ENCODE assay signal across 29 cellular contexts in genomic region chr12:52557481-52557880, GRCh38. TPM values are rescaled to one million over a fixed set of nuclear protein-coding genes. Genes with fewer than 3 reads are reported as not detected.
A peak's percentile ranks its signal among the peaks of the same experiment; 100 is the strongest.
DNase-seq lines count a peak whose midpoint lies in the region; ATAC-seq, FAIRE-seq and TF ChIP-seq lines count a peak whose summit lies in the region.
"Had no signal": no experiment of that assay in that cellular context is flagged by ENCODE, and none has a peak within 500 bp of the region (broad histone marks: within the 10 kb centered on the region; RNA-seq: fewer than 3 reads in every experiment).

No MANE protein-coding gene starts in this region.

- peaks cover 30% of the 10 kb centered on the region for H3K27me3 Mint-ChIP-seq in T-helper 2 cell treated with Interferon-gamma antibody and Interleukin-4, amounts not matched to agents 5 μg/mL and 100 μg/mL, for 36 hours (ENCODE audit: low read depth)
- H3K27me3 Mint-ChIP-seq in endodermal cell (ENCODE audit: insufficient read depth) = peaks cover 23% of the 10 kb centered on the region
- no peaks in the 10 kb centered on the region for H3K27me3 Mint-ChIP-seq in natural killer cell treated with Interleukin-12 subunit alpha and Interleukin-12 subunit beta and Interleukin-15 and Interleukin-18, amount 100 ng/mL, for 72 hours

- TF ChIP-seq CTCF in endodermal cell (conservative IDR thresholded peaks at IDR 0.05) = no peak

- FAIRE-seq in H54 (lab: Jason Lieb, UNC) = no peak
- FAIRE-seq: A549, GM12891, GM18507 had no signal

- H3K9ac ChIP-seq in endodermal cell (ENCODE audit: extremely low read depth, low read length, poor library complexity, severe bottlenecking) = no peak overlapping the region
- H3K9ac ChIP-seq: BLaER1 treated with 17β-estradiol and CSF1 and Interleukin-3, amounts not matched to agents 10 nM and 100 nM had no signal

- no peaks in the 10 kb centered on the region for H3K36me3 ChIP-seq in endodermal cell (ENCODE audit: control insufficient read depth, insufficient read depth, low read length)
- H3K36me3 ChIP-seq: BE2C; BLaER1 treated with 17β-estradiol and CSF1 and Interleukin-3, amounts not matched to agents 10 nM and 100 nM; HAP-1 had no signal

- H3K4me3 Mint-ChIP-seq in T-helper 2 cell treated with Interferon-gamma antibody and Interleukin-4, amounts not matched to agents 5 μg/mL and 100 μg/mL, for 36 hours = no peak overlapping the region
- H3K4me3 Mint-ChIP-seq in endodermal cell = no peak overlapping the region
- H3K4me3 Mint-ChIP-seq in natural killer cell treated with Interleukin-12 subunit alpha and Interleukin-12 subunit beta and Interleukin-15 and Interleukin-18, amount 100 ng/mL, for 72 hours = peak overlapping the region; percentile 37
- peak overlapping the region; percentile 0 for H3K4me3 Mint-ChIP-seq in stimulated activated effector memory CD8-positive, alpha-beta T cell treated with anti-CD3 and anti-CD28 coated beads, Interleukin-12 subunit alpha, Interleukin-12 subunit beta, amount 100 ng/mL, for 72 hours
- H3K4me3 Mint-ChIP-seq: CD14-positive monocyte; CD4-positive, alpha-beta T cell; GM23338; HFFc6 had no signal

- no peaks in the 10 kb centered on the region for H3K36me3 Mint-ChIP-seq in T-helper 2 cell treated with Interferon-gamma antibody and Interleukin-4, amounts not matched to agents 5 μg/mL and 100 μg/mL, for 36 hours (ENCODE audit: low read depth)
- H3K36me3 Mint-ChIP-seq in endodermal cell (ENCODE audit: low read depth) = no peaks in the 10 kb centered on the region
- no peaks in the 10 kb centered on the region for H3K36me3 Mint-ChIP-seq in natural killer cell treated with Interleukin-12 subunit alpha and Interleukin-12 subunit beta and Interleukin-15 and Interleukin-18, amount 100 ng/mL, for 72 hours
- no peaks in the 10 kb centered on the region for H3K36me3 Mint-ChIP-seq in stimulated activated effector memory CD8-positive, alpha-beta T cell treated with anti-CD3 and anti-CD28 coated beads, Interleukin-12 subunit alpha, Interleukin-12 subunit beta, amount 100 ng/mL, for 72 hours
- H3K36me3 Mint-ChIP-seq: CD14-positive monocyte had no signal

- no peak for TF ChIP-seq POLR2A in H54 (IDR thresholded peaks at IDR 0.05; ENCODE audit: low read depth, low read length)

- peak overlapping the region; percentile 16 for H3K27ac Mint-ChIP-seq in T-helper 2 cell treated with Interferon-gamma antibody and Interleukin-4, amounts not matched to agents 5 μg/mL and 100 μg/mL, for 36 hours
- peak overlapping the region; percentile 25 for H3K27ac Mint-ChIP-seq in endodermal cell
- H3K27ac Mint-ChIP-seq in natural killer cell treated with Interleukin-12 subunit alpha and Interleukin-12 subunit beta and Interleukin-15 and Interleukin-18, amount 100 ng/mL, for 72 hours = peak overlapping the region in 1 of 2 donors; percentile 77
- peak overlapping the region; percentile 24 for H3K27ac Mint-ChIP-seq in stimulated activated effector memory CD8-positive, alpha-beta T cell treated with anti-CD3 and anti-CD28 coated beads, Interleukin-12 subunit alpha, Interleukin-12 subunit beta, amount 100 ng/mL, for 72 hours
- H3K27ac Mint-ChIP-seq: CD14-positive monocyte; CD4-positive, alpha-beta T cell; GM23338; HFFc6 had no signal

- 71 to 100% methylated on average over 1 to 2 of the region's 2 CpGs for WGBS in endodermal cell (ENCODE audit: insufficient coverage in 1 of 2, insufficient read length in 1 of 2), 2 experiments

- no peak overlapping the region for H3K4me3 ChIP-seq in endodermal cell (ENCODE audit: low read length)
- H3K4me3 ChIP-seq: A549; BLaER1 treated with 17β-estradiol and CSF1 and Interleukin-3, amounts not matched to agents 10 nM and 100 nM; GM23338; HAP-1 had no signal

- H3K9me3 ChIP-seq in endodermal cell (ENCODE audit: control insufficient read depth, low read length) = no peaks in the 10 kb centered on the region
- H3K9me3 ChIP-seq: A549; BE2C; BLaER1 treated with 17β-estradiol and CSF1 and Interleukin-3, amounts not matched to agents 10 nM and 100 nM; HAP-1 had no signal

- DNase-seq in T-helper 2 cell treated with Interferon-gamma antibody and Interleukin-4, amounts not matched to agents 5 μg/mL and 100 μg/mL, for 36 hours (ENCODE audit: low spot score) = no peak
- DNase-seq in T-helper 2 cell (no peak), endodermal cell (peak; percentile 81), putamen (ENCODE audit: low spot score) (no peak), H54 (ENCODE audit: insufficient read length, low spot score) (no peak), HuH-7 (ENCODE audit: low spot score) (no peak)
- no peak for DNase-seq in natural killer cell treated with Interleukin-12 subunit alpha and Interleukin-12 subunit beta and Interleukin-15 and Interleukin-18, amount 100 ng/mL, for 72 hours (ENCODE audit: low spot score)
- no peak for DNase-seq in stimulated activated effector memory CD8-positive, alpha-beta T cell treated with anti-CD3 and anti-CD28 coated beads, Interleukin-12 subunit alpha, Interleukin-12 subunit beta, amount 100 ng/mL, for 72 hours (ENCODE audit: low spot score in 2 of 2)
- DNase-seq: 8988T; ACHN; AML-193; BE2C; Calu3; CD4-positive, alpha-beta T cell; COR-L47; DMS53; DMS79 treated with DMSO at 0.1 percent for 48 hours; GF-D8; HFFc6 had no signal

- ATAC-seq in natural killer cell treated with Interleukin-12 subunit alpha and Interleukin-12 subunit beta and Interleukin-15 and Interleukin-18, amount 100 ng/mL, for 72 hours = no peak
- ATAC-seq in stimulated activated effector memory CD8-positive, alpha-beta T cell treated with anti-CD3 and anti-CD28 coated beads, Interleukin-12 subunit alpha, Interleukin-12 subunit beta, amount 100 ng/mL, for 72 hours = no peak
- ATAC-seq: A549, GM23338 had no signal

- peaks cover 6% of the 10 kb centered on the region for H3K27me3 ChIP-seq in endodermal cell (ENCODE audit: control insufficient read depth, insufficient read depth, low read length, poor library complexity, severe bottlenecking)
- H3K27me3 ChIP-seq: BLaER1 treated with 17β-estradiol and CSF1 and Interleukin-3, amounts not matched to agents 10 nM and 100 nM had no signal

- H3K9me3 Mint-ChIP-seq in T-helper 2 cell treated with Interferon-gamma antibody and Interleukin-4, amounts not matched to agents 5 μg/mL and 100 μg/mL, for 36 hours = no peaks in the 10 kb centered on the region
- H3K9me3 Mint-ChIP-seq in endodermal cell = no peaks in the 10 kb centered on the region
- H3K9me3 Mint-ChIP-seq in natural killer cell treated with Interleukin-12 subunit alpha and Interleukin-12 subunit beta and Interleukin-15 and Interleukin-18, amount 100 ng/mL, for 72 hours = peaks cover 3% of the 10 kb centered on the region
- no peaks in the 10 kb centered on the region for H3K9me3 Mint-ChIP-seq in stimulated activated effector memory CD8-positive, alpha-beta T cell treated with anti-CD3 and anti-CD28 coated beads, Interleukin-12 subunit alpha, Interleukin-12 subunit beta, amount 100 ng/mL, for 72 hours
- H3K9me3 Mint-ChIP-seq: CD4-positive, alpha-beta T cell; GM23338; HFFc6 had no signal

- H3K4me1 ChIP-seq in endodermal cell (ENCODE audit: control insufficient read depth, insufficient read depth, low read length) = no peaks in the 10 kb centered on the region
- H3K4me1 ChIP-seq: A549; BE2C; BLaER1 treated with 17β-estradiol and CSF1 and Interleukin-3, amounts not matched to agents 10 nM and 100 nM; HAP-1 had no signal

- H3K4me1 Mint-ChIP-seq in T-helper 2 cell treated with Interferon-gamma antibody and Interleukin-4, amounts not matched to agents 5 μg/mL and 100 μg/mL, for 36 hours (ENCODE audit: low read depth) = no peaks in the 10 kb centered on the region
- peaks cover 27% of the 10 kb centered on the region for H3K4me1 Mint-ChIP-seq in endodermal cell
- H3K4me1 Mint-ChIP-seq in natural killer cell treated with Interleukin-12 subunit alpha and Interleukin-12 subunit beta and Interleukin-15 and Interleukin-18, amount 100 ng/mL, for 72 hours (ENCODE audit: low read depth in 2 of 2) = peaks cover 68 to 70% of the 10 kb centered on the region in 2 donors
- H3K4me1 Mint-ChIP-seq in stimulated activated effector memory CD8-positive, alpha-beta T cell treated with anti-CD3 and anti-CD28 coated beads, Interleukin-12 subunit alpha, Interleukin-12 subunit beta, amount 100 ng/mL, for 72 hours = peaks cover 46% of the 10 kb centered on the region
- H3K4me1 Mint-ChIP-seq: CD14-positive monocyte, GM23338 had no signal

- no peak overlapping the region for H3K27ac ChIP-seq in endodermal cell (ENCODE audit: low read depth, low read length)
- H3K27ac ChIP-seq: A549; BLaER1 treated with 17β-estradiol and CSF1 and Interleukin-3, amounts not matched to agents 10 nM and 100 nM had no signal

RNA-seq across cellular contexts. Expression of gene KRT71, which starts 4.5 kb away (rescaled TPM):
- total RNA-seq in endodermal cell = not detected
- polyA plus RNA-seq in endodermal cell (2013, experiment 1 of 2) = not detected
- not detected for polyA plus RNA-seq in endodermal cell (2013, experiment 2 of 2)
- not detected for total RNA-seq in natural killer cell treated with Interleukin-12 subunit alpha and Interleukin-12 subunit beta and Interleukin-15 and Interleukin-18, amount 100 ng/mL, for 72 hours
- total RNA-seq: Calu3; CD4-positive, alpha-beta T cell; Daoy; G401; GM23338; H4; HFFc6 had no signal
- polyA plus RNA-seq: A549, CD14-positive monocyte, GM23338 had no signal

RNA-seq across cellular contexts. Expression of gene KRT74, which starts 16.2 kb away (rescaled TPM):
- total RNA-seq in endodermal cell = not detected
- polyA plus RNA-seq in endodermal cell (2013, experiment 1 of 2) = not detected
- not detected for polyA plus RNA-seq in endodermal cell (2013, experiment 2 of 2)
- not detected for total RNA-seq in natural killer cell treated with Interleukin-12 subunit alpha and Interleukin-12 subunit beta and Interleukin-15 and Interleukin-18, amount 100 ng/mL, for 72 hours
- total RNA-seq: Calu3, Daoy, G401, GM23338, H4, HFFc6 had no signal
- polyA plus RNA-seq: A549, CD14-positive monocyte, GM23338 had no signal

RNA-seq across cellular contexts. Expression of gene KRT5, which starts 37.3 kb away (rescaled TPM):
- not detected for total RNA-seq in endodermal cell
- not detected for polyA plus RNA-seq in endodermal cell (2013, experiment 1 of 2)
- polyA plus RNA-seq in endodermal cell (2013, experiment 2 of 2) = not detected
- not detected for total RNA-seq in natural killer cell treated with Interleukin-12 subunit alpha and Interleukin-12 subunit beta and Interleukin-15 and Interleukin-18, amount 100 ng/mL, for 72 hours
- total RNA-seq: Daoy, G401, GM23338, H4, HFFc6 had no signal
- polyA plus RNA-seq: CD14-positive monocyte, GM23338 had no signal

RNA-seq across cellular contexts. Expression of gene KRT72, which starts 43.8 kb away (rescaled TPM):
- total RNA-seq in endodermal cell = not detected
- polyA plus RNA-seq in endodermal cell (2013, experiment 1 of 2) = not detected
- polyA plus RNA-seq in endodermal cell (2013, experiment 2 of 2) = not detected
- under 1 TPM in 1 of 2 donors, not detected in 1; 0.43 TPM for total RNA-seq in natural killer cell treated with Interleukin-12 subunit alpha and Interleukin-12 subunit beta and Interleukin-15 and Interleukin-18, amount 100 ng/mL, for 72 hours
- total RNA-seq: Calu3, Daoy, G401, GM23338, H4, HFFc6 had no signal
- polyA plus RNA-seq: A549, CD14-positive monocyte, GM23338 had no signal

Comparison
In these comparisons a context has a peak if more than half of its experiments do, and no peak if none do; other contexts are left out.
1. H3K4me3 Mint-ChIP-seq: peak in natural killer cell treated with Interleukin-12 subunit alpha and Interleukin-12 subunit beta and Interleukin-15 and Interleukin-18, amount 100 ng/mL, for 72 hours (single experiment) and stimulated activated effector memory CD8-positive, alpha-beta T cell treated with anti-CD3 and anti-CD28 coated beads, Interleukin-12 subunit alpha, Interleukin-12 subunit beta, amount 100 ng/mL, for 72 hours (single experiment); none in T-helper 2 cell treated with Interferon-gamma antibody and Interleukin-4, amounts not matched to agents 5 μg/mL and 100 μg/mL, for 36 hours (single experiment) and endodermal cell (single experiment).